ENCODE assay signal across 10 cellular contexts in genomic region chr12:1587927-1588573, GRCh38. TPM values are rescaled to one million over a fixed set of nuclear protein-coding genes. Genes with fewer than 3 reads are reported as not detected.
DNase-seq lines count a peak whose midpoint lies in the region; ATAC-seq and TF ChIP-seq lines count a peak whose summit lies in the region.
"Had no signal": no experiment of that assay in that cellular context is flagged by ENCODE, and none has a peak within 500 bp of the region (broad histone marks: within the 10 kb centered on the region; RNA-seq: fewer than 3 reads in every experiment).

No MANE protein-coding gene starts in this region.

- H3K4me1 ChIP-seq in OCI-LY7 (ENCODE audit: insufficient read depth, low read length, poor library complexity, severe bottlenecking) (peaks cover 39% of the 10 kb centered on the region), esophagus squamous epithelium (peaks cover 26 to 71% (median 32%) of the 10 kb centered on the region in 3 donors), sigmoid colon (peaks cover 0 to 73% (median 59%) of the 10 kb centered on the region in 4 donors)

- POLR2A ChIA-PET in OCI-LY7 (lab: Charles Lee) = interaction anchor here (0.6 to 0.8 kb wide), 2 partner anchors 9 to 46 kb away, joined by 3 to 6 read pairs; no protein-coding TSS in a partner anchor

- H2AFZ ChIP-seq in OCI-LY7 (ENCODE audit: low read length) = no peak overlapping the region

- CTCF ChIA-PET in OCI-LY7 (lab: Charles Lee; ENCODE audit: unreplicated experiment) = interaction anchor here (1.1 kb wide), 1 partner anchor 14 kb away, joined by 3 read pairs; no protein-coding TSS in a partner anchor

- H3K79me2 ChIP-seq in OCI-LY7 (ENCODE audit: insufficient read depth, low read depth, low read length) = peaks cover 61% of the 10 kb centered on the region

- ATAC-seq in HG02852 (IDR thresholded peaks at IDR 0.05; ENCODE audit: unreplicated experiment) = no peak

- no peaks in the 10 kb centered on the region for H3K9me3 ChIP-seq in OCI-LY7 (ENCODE audit: low read length)
- no peaks in the 10 kb centered on the region for H3K9me3 ChIP-seq in esophagus squamous epithelium
- H3K9me3 ChIP-seq in sigmoid colon = no peaks in the 10 kb centered on the region

- BruUV-seq in OCI-LY7 (replicated peaks; lab: Mats Ljungman, UMichigan) = no TSS peak

- TF ChIP-seq POLR2A in esophagus squamous epithelium (IDR thresholded peaks at IDR 0.05) (no peak), sigmoid colon (IDR thresholded peaks at IDR 0.05) (no peak)

- peaks cover 38% of the 10 kb centered on the region for H3K27me3 ChIP-seq in H7 (ENCODE audit: control insufficient read depth, insufficient read depth, low read length)
- H3K27me3 ChIP-seq in esophagus squamous epithelium = no peaks in the 10 kb centered on the region
- no peaks in the 10 kb centered on the region for H3K27me3 ChIP-seq in sigmoid colon

- intact Hi-C loops in OCI-LY7 (cut with micrococcal nuclease; ENCODE audit: unreplicated experiment) = loop anchor here (10.0 kb wide), 1 partner anchor 763 kb away; no protein-coding TSS in a partner anchor
- intact Hi-C loops in esophagus squamous epithelium (cut with DNase I) = loop anchor here (10.0 kb wide), 1 partner anchor 473 kb away; no protein-coding TSS in a partner anchor
- intact Hi-C loops in sigmoid colon (cut with DNase I) = loop anchor here (10.0 kb wide), 1 partner anchor 643 kb away; the partner anchor contains the start of gene RAD52

- no peak overlapping the region for H3K27ac ChIP-seq in OCI-LY7 (ENCODE audit: low read depth, low read length, poor library complexity, severe bottlenecking)
- H3K27ac ChIP-seq in esophagus squamous epithelium = peak overlapping the region; percentile 0 to 97 (median 78)
- H3K27ac ChIP-seq in sigmoid colon = peak overlapping the region; percentile 55 to 64 (median 61)

- peak overlapping the region; percentile 14; the same call in 1 of the 2 replicates for H3K4me2 ChIP-seq in OCI-LY7 (ENCODE audit: low read length)

- TF ChIP-seq CTCF in OCI-LY7 (conservative IDR thresholded peaks at IDR 0.05; ENCODE audit: low read length) (no peak), esophagus squamous epithelium (IDR thresholded peaks at IDR 0.05) (no peak), sigmoid colon (IDR thresholded peaks at IDR 0.05) (no peak)

- H3K36me3 ChIP-seq in H7 (replicated peaks; ENCODE audit: control insufficient read depth, insufficient read depth, low read length) = no peaks in the 10 kb centered on the region
- H3K36me3 ChIP-seq in OCI-LY7 (ENCODE audit: insufficient read depth, low read length) = peaks cover 64% of the 10 kb centered on the region
- H3K36me3 ChIP-seq in esophagus squamous epithelium = peaks cover 0 to 7% (median 0%) of the 10 kb centered on the region in 3 donors
- no peaks in the 10 kb centered on the region for H3K36me3 ChIP-seq in sigmoid colon

- 21 to 26% methylated on average over 5 of the region's 5 CpGs for WGBS in esophagus squamous epithelium, 2 donors
- 12 to 43% methylated on average over 5 of the region's 5 CpGs for WGBS in sigmoid colon, 2 donors

- H3K4me3 ChIP-seq in H7 (ENCODE audit: insufficient read depth, low read depth, low read length) (no peak overlapping the region), OCI-LY7 (ENCODE audit: low read depth, low read length, poor library complexity, severe bottlenecking) (no peak overlapping the region), esophagus squamous epithelium (no peak overlapping the region), sigmoid colon (no peak overlapping the region)

- DNase-seq in H7 (peak; percentile 72), OCI-LY7 (ENCODE audit: low spot score) (no peak), esophagus squamous epithelium (lab: John Stamatoyannopoulos, UW) (no peak), sigmoid colon (no peak), NCI-H2227 treated with DMSO at 0.1 percent for 48 hours (lab: John Stamatoyannopoulos, UW) (no peak), DMS153 treated with DMSO at 0.1 percent for 48 hours (lab: John Stamatoyannopoulos, UW; ENCODE audit: unreplicated experiment) (no peak)
- DNase-seq: NCI-H2171, occipital lobe, SW 1271 had no signal

- TF ChIP-seq EP300 in sigmoid colon (IDR thresholded peaks at IDR 0.05) = no peak

- no peaks in the 10 kb centered on the region for H3K9me2 ChIP-seq in OCI-LY7 (ENCODE audit: insufficient read depth, low read length)

- H4K20me1 ChIP-seq in OCI-LY7 (ENCODE audit: insufficient read depth, low read length) = peaks cover 40% of the 10 kb centered on the region

RNA-seq across cellular contexts. Expression of gene FBXL14, which starts 6.3 kb away (rescaled TPM):
- 20.8 and 21.4 TPM in 2 replicates for total RNA-seq in H7 (2014; rRNA removed; shearing (Covaris generic))
- 45.5 and 46.2 TPM in 2 replicates for total RNA-seq in OCI-LY7 (2014; rRNA removed; shearing (Covaris generic))
- 33.4 and 37.4 TPM in 2 replicates for total RNA-seq in OCI-LY7 (2022)
- total RNA-seq in esophagus squamous epithelium = 10 to 100 TPM in 1 of 4 donors, 1 to 10 TPM in 3; 6.5 to 14.9 (median 8.8) TPM
- total RNA-seq in sigmoid colon = 10 to 100 TPM in 2 of 4 donors, 1 to 10 TPM in 2; 7.5 to 12.2 (median 10.0) TPM
- 10 to 100 TPM; 13.2 to 26.4 (median 20.8) TPM for polyA plus RNA-seq in sigmoid colon

RNA-seq across cellular contexts. Expression of gene WNT5B, which starts 41.0 kb away (rescaled TPM):
- total RNA-seq in H7 (2014; rRNA removed; shearing (Covaris generic)) = 1.6 and 4.4 TPM in 2 replicates
- 11.3 and 14.7 TPM in 2 replicates for total RNA-seq in OCI-LY7 (2014; rRNA removed; shearing (Covaris generic))
- total RNA-seq in OCI-LY7 (2022) (0.86 and 2.6 TPM in 2 replicates), esophagus squamous epithelium (10 to 100 TPM in 2 of 4 donors, 1 to 10 TPM in 2; 5.6 to 30.9 (median 12.7) TPM), sigmoid colon (10 to 100 TPM in 3 of 4 donors, 1 to 10 TPM in 1; 8.4 to 72.3 (median 22.1) TPM)
- polyA plus RNA-seq in sigmoid colon = 1 to 10 TPM in 2 of 3 donors, under 1 TPM in 1; 0.69 to 3.5 (median 1.8) TPM
